27 cellular contexts compared by ENCODE assay signal in the genomic region with DNA sequence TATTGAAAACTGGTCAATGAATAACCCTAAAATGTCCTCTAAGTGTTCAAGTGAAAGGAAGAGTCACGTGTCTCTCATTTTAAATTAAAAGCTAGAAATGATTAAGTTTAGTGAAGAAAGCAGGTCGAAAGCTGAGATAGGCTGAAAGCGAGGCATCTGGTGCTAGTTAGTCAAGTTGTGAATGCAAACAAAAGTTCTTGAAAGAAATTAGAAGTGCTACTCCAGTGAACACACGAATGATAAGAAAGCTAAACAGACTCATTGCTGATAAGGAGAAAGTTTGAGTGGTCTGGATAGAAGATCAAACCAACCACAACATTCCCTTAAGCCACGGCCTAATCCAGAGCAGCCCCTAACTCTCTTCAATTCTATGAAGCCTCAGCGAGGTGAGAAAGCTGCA.
"Had no signal": no experiment of that assay in that cellular context is flagged by ENCODE, and none has a peak within 500 bp of the region (broad histone marks: within the 10 kb centered on the region; RNA-seq: fewer than 3 reads in every experiment).

No MANE protein-coding gene starts in this region.

- H3K4me1 Mint-ChIP-seq: immature natural killer cell; naive B cell; natural killer cell; stimulated activated effector memory CD8-positive, alpha-beta T cell treated with anti-CD3 and anti-CD28 coated beads, Interleukin-12 subunit alpha, Interleukin-12 subunit beta, amount 100 ng/mL, for 72 hours had no signal

- ATAC-seq: heart left ventricle; left lobe of liver; natural killer cell; right cardiac atrium; stimulated activated effector memory CD8-positive, alpha-beta T cell treated with anti-CD3 and anti-CD28 coated beads, Interleukin-12 subunit alpha, Interleukin-12 subunit beta, amount 100 ng/mL, for 72 hours had no signal

- H3K27ac ChIP-seq: heart left ventricle, lower lobe of right lung, ovary, prostate gland, sigmoid colon, spleen, suprapubic skin, thoracic aorta, tibial nerve, vagina had no signal

- H3K36me3 ChIP-seq: heart left ventricle, lower lobe of right lung, ovary, prostate gland, sigmoid colon, spleen, suprapubic skin, thoracic aorta, tibial nerve, vagina had no signal

- H3K9me3 Mint-ChIP-seq: immature natural killer cell; natural killer cell; stimulated activated effector memory CD8-positive, alpha-beta T cell treated with anti-CD3 and anti-CD28 coated beads, Interleukin-12 subunit alpha, Interleukin-12 subunit beta, amount 100 ng/mL, for 72 hours; stimulated activated naive CD8-positive, alpha-beta T cell treated with anti-CD3 and anti-CD28 coated beads, Interleukin-15, Interleukin-2, amounts not matched to agents 100 ng/mL and 50 ng/mL, for 24 hours; type B pancreatic cell had no signal

- DNase-seq: heart left ventricle; hypothalamus; immature natural killer cell; lower lobe of right lung; mammary epithelial cell; mesenchymal stem cell; naive B cell; natural killer cell; ovary; retina; right cardiac atrium; sigmoid colon; small intestine; spleen; stimulated activated CD4-positive, alpha-beta T cell treated with anti-CD3 and anti-CD28 coated beads, Interleukin-4, amount 100 ng/mL, for 24 hours; stimulated activated naive CD4-positive, alpha-beta T cell had no signal

- H3K4me3 Mint-ChIP-seq: immature natural killer cell; mesothelial cell of epicardium; naive B cell; natural killer cell; stimulated activated effector memory CD8-positive, alpha-beta T cell treated with anti-CD3 and anti-CD28 coated beads, Interleukin-12 subunit alpha, Interleukin-12 subunit beta, amount 100 ng/mL, for 72 hours; stimulated activated naive CD8-positive, alpha-beta T cell treated with anti-CD3 and anti-CD28 coated beads, Interleukin-15, Interleukin-2, amounts not matched to agents 100 ng/mL and 50 ng/mL, for 24 hours; type B pancreatic cell had no signal

- H3K9me3 ChIP-seq: lower lobe of right lung, ovary, prostate gland, sigmoid colon, spleen, suprapubic skin, thoracic aorta, tibial nerve, vagina had no signal

- H3K27me3 ChIP-seq: ovary, suprapubic skin, tibial nerve, vagina had no signal

- H3K4me3 ChIP-seq: heart left ventricle, lower lobe of right lung, ovary, prostate gland, sigmoid colon, spleen, suprapubic skin, thoracic aorta, tibial nerve, vagina had no signal

- H3K27ac Mint-ChIP-seq: immature natural killer cell; mesothelial cell of epicardium; naive B cell; natural killer cell; stimulated activated effector memory CD8-positive, alpha-beta T cell treated with anti-CD3 and anti-CD28 coated beads, Interleukin-12 subunit alpha, Interleukin-12 subunit beta, amount 100 ng/mL, for 72 hours; stimulated activated naive CD8-positive, alpha-beta T cell treated with anti-CD3 and anti-CD28 coated beads, Interleukin-15, Interleukin-2, amounts not matched to agents 100 ng/mL and 50 ng/mL, for 24 hours; type B pancreatic cell had no signal

- FAIRE-seq: islet of Langerhans, small intestine had no signal

- H3K36me3 Mint-ChIP-seq: immature natural killer cell; mesothelial cell of epicardium; naive B cell; natural killer cell; stimulated activated effector memory CD8-positive, alpha-beta T cell treated with anti-CD3 and anti-CD28 coated beads, Interleukin-12 subunit alpha, Interleukin-12 subunit beta, amount 100 ng/mL, for 72 hours; type B pancreatic cell had no signal

- H3K4me1 ChIP-seq: heart left ventricle, lower lobe of right lung, prostate gland, sigmoid colon, spleen, suprapubic skin, tibial nerve, vagina had no signal
